ENCODE assay signal across 8 cellular contexts in the genomic region with DNA sequence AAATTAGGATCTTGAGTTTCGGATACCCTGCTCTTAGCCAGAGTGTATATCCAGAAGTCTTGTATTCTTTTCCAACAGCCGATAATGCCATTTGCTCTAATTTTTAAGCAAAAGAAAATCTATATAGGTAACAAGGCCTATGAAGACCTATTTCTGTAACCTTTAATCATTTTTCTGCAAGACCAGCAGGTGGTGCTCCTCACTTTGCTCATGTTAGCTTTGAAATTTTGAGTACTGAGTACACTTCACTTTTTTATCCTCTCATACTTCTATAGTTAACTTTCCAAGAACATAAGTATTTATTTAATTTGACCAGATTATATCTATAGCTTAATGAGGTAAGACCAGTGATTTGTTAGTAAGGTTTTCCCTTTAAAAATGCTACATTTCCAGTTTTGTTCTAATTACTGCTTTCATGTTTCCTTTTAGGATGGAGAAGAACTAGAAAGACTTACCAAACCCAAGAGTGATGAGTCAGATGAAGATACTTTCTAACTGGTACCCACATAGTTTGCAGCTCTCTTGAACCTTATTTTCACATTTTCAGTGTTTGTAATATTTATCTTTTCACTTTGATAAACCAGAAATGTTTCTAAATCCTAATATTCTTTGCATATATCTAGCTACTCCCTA. TPM values are rescaled to one million over a fixed set of nuclear protein-coding genes. Genes with fewer than 3 reads are reported as not detected.
DNase-seq lines count a peak whose midpoint lies in the region; ATAC-seq, FAIRE-seq and TF ChIP-seq lines count a peak whose summit lies in the region.

No MANE protein-coding gene starts in this region.

- no peak for FAIRE-seq in HTR-8/SVneo (lab: Jason Lieb, UNC)

- CTCF ChIA-PET in activated CD8-positive, alpha-beta memory T cell treated with anti-CD3 and anti-CD28 coated beads, Interleukin-2, amount 10 ng/mL, durations not matched to agents 7 days and 5 days (lab: Charles Lee) = interaction anchor here (0.8 to 2.7 kb wide), 23 partner anchors 9 to 706 kb away, joined by 3 to 32 read pairs (median 6); partner anchors contain the start of genes ATG3, CD200R1, GTPBP8 and SLC35A5

- H3K4me3 Mint-ChIP-seq in activated CD8-positive, alpha-beta memory T cell treated with anti-CD3 and anti-CD28 coated beads, Interleukin-2, amount 10 ng/mL, durations not matched to agents 7 days and 5 days = no peak overlapping the region
- H3K4me3 Mint-ChIP-seq in nephron = no peak overlapping the region

- ATAC-seq in activated CD8-positive, alpha-beta memory T cell treated with anti-CD3 and anti-CD28 coated beads, Interleukin-2, amount 10 ng/mL, durations not matched to agents 7 days and 5 days = peak; percentile 78
- ATAC-seq in activated CD4-positive, CD25-positive, alpha-beta regulatory T cell treated with anti-CD3 and anti-CD28 coated beads, Interleukin-2, amount 50 U/mL, for 24 hours = no peak

- H3K27me3 Mint-ChIP-seq in activated CD8-positive, alpha-beta memory T cell treated with anti-CD3 and anti-CD28 coated beads, Interleukin-2, amount 10 ng/mL, durations not matched to agents 7 days and 5 days = no peaks in the 10 kb centered on the region
- no peaks in the 10 kb centered on the region for H3K27me3 Mint-ChIP-seq in nephron (ENCODE audit: low read depth)

- no peak overlapping the region for H3K4me3 ChIP-seq in cardiac fibroblast (replicated peaks in 1 of 2; ENCODE audit: low read depth in 2 of 2, low read length in 2 of 2)

- peaks cover 13% of the 10 kb centered on the region for H3K4me1 Mint-ChIP-seq in activated CD8-positive, alpha-beta memory T cell treated with anti-CD3 and anti-CD28 coated beads, Interleukin-2, amount 10 ng/mL, durations not matched to agents 7 days and 5 days
- no peaks in the 10 kb centered on the region for H3K4me1 Mint-ChIP-seq in nephron

- H3K27ac Mint-ChIP-seq in activated CD8-positive, alpha-beta memory T cell treated with anti-CD3 and anti-CD28 coated beads, Interleukin-2, amount 10 ng/mL, durations not matched to agents 7 days and 5 days = peak overlapping the region; percentile 22
- peak overlapping the region in 2 of 3 experiments; percentile 9 to 35 for H3K27ac Mint-ChIP-seq in nephron

- peak; percentile 54 for TF ChIP-seq CTCF in cardiac fibroblast (IDR thresholded peaks at IDR 0.05; ENCODE audit: low read depth, low read length)
- TF ChIP-seq CTCF in nephron (IDR thresholded peaks at IDR 0.05; ENCODE audit: unreplicated experiment in 3 of 3) = peak; percentile 63 to 72 (median 66)

- peak; percentile 64 for DNase-seq in activated CD8-positive, alpha-beta memory T cell treated with anti-CD3 and anti-CD28 coated beads, Interleukin-2, amount 10 ng/mL, durations not matched to agents 7 days and 5 days
- DNase-seq in activated CD8-positive, alpha-beta memory T cell treated with anti-CD3 and anti-CD28 coated beads for 24 hours = no peak
- DNase-seq in HTR-8/SVneo (ENCODE audit: insufficient read length, low spot score) (peak; percentile 13), RKO (ENCODE audit: low spot score) (peak; percentile 79), cardiac fibroblast (ENCODE audit: low read depth in 2 of 2) (peak; percentile 87), NCI-H526 treated with DMSO at 0.1 percent for 48 hours (lab: John Stamatoyannopoulos, UW) (no peak)

- H3K9me3 Mint-ChIP-seq in activated CD8-positive, alpha-beta memory T cell treated with anti-CD3 and anti-CD28 coated beads, Interleukin-2, amount 10 ng/mL, durations not matched to agents 7 days and 5 days (ENCODE audit: low read depth) = no peaks in the 10 kb centered on the region
- no peaks in the 10 kb centered on the region for H3K9me3 Mint-ChIP-seq in nephron

- H3K36me3 Mint-ChIP-seq in activated CD8-positive, alpha-beta memory T cell treated with anti-CD3 and anti-CD28 coated beads, Interleukin-2, amount 10 ng/mL, durations not matched to agents 7 days and 5 days = peaks cover 22% of the 10 kb centered on the region
- peaks cover 35% of the 10 kb centered on the region for H3K36me3 Mint-ChIP-seq in nephron (ENCODE audit: low read depth)

RNA-seq across cellular contexts. Expression of gene SLC35A5, which starts 20.5 kb away (rescaled TPM):
- total RNA-seq in activated CD8-positive, alpha-beta memory T cell treated with anti-CD3 and anti-CD28 coated beads, Interleukin-2, amount 10 ng/mL, durations not matched to agents 7 days and 5 days = 10 to 100 TPM; 17.4 to 23.2 TPM

RNA-seq across cellular contexts. Expression of gene ATG3, which starts 20.6 kb away (rescaled TPM):
- 10 to 100 TPM; 68.0 to 70.6 TPM for total RNA-seq in activated CD8-positive, alpha-beta memory T cell treated with anti-CD3 and anti-CD28 coated beads, Interleukin-2, amount 10 ng/mL, durations not matched to agents 7 days and 5 days

RNA-seq across cellular contexts. Expression of gene CCDC80, which starts 58.6 kb away (rescaled TPM):
- 1 to 10 TPM in 1 of 2 experiments, under 1 TPM in 1; 0.35 to 1.5 TPM for total RNA-seq in activated CD8-positive, alpha-beta memory T cell treated with anti-CD3 and anti-CD28 coated beads, Interleukin-2, amount 10 ng/mL, durations not matched to agents 7 days and 5 days

Comparison
In these comparisons a context has a peak if more than half of its experiments do, and no peak if none do; other contexts are left out.
1. DNase-seq: peak in activated CD8-positive, alpha-beta memory T cell treated with anti-CD3 and anti-CD28 coated beads, Interleukin-2, amount 10 ng/mL, durations not matched to agents 7 days and 5 days (single experiment), HTR-8/SVneo (single experiment), RKO (single experiment) and cardiac fibroblast (2 of 2); none in activated CD8-positive, alpha-beta memory T cell treated with anti-CD3 and anti-CD28 coated beads for 24 hours (single experiment) and NCI-H526 treated with DMSO at 0.1 percent for 48 hours (single experiment).